ENCODE assay signal across 23 cellular contexts in the genomic region with DNA sequence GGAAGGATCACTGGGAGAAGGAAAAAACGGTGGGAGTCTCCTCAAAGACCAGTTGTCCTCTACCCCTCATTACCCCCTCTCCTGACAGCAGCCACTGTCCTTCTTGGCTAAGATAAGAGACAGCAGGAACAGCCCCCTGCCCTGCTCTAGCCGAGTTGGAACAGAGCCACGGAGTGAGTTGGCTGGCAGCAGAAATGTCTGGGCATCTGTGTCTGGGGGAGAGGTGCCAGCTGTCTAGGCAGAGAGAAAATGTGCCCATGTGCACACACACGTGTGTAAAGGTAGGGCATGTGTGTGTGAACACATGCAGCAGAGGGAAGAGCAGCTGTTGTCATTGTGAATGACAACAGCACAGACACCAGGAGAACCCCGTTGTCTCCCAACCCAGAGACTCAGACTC. TPM values are rescaled to one million over a fixed set of nuclear protein-coding genes. Genes with fewer than 3 reads are reported as not detected.
DNase-seq lines count a peak whose midpoint lies in the region; ATAC-seq, FAIRE-seq and TF ChIP-seq lines count a peak whose summit lies in the region.
"Had no signal": no experiment of that assay in that cellular context is flagged by ENCODE, and none has a peak within 500 bp of the region (broad histone marks: within the 10 kb centered on the region; RNA-seq: fewer than 3 reads in every experiment).

No MANE protein-coding gene starts in this region.

- no peak for TF ChIP-seq POLR2A in K562 (conservative IDR thresholded peaks at IDR 0.05)

- no peaks in the 10 kb centered on the region for H3K79me2 ChIP-seq in K562 (ENCODE audit: control insufficient read depth, insufficient read depth, low read length)

- POLR2A ChIA-PET in K562 (lab: Yijun Ruan, JAX) = interaction anchor here (0.9 to 1.5 kb wide), 2 partner anchors 9 kb away, joined by 3 to 4 read pairs; a partner anchor contains a TSS

- no peak overlapping the region for H3K4me3 ChIP-seq in K562
- H3K4me3 ChIP-seq: SK-N-MC, tibial nerve had no signal

- peak overlapping the region; percentile 23; the same call in 1 of the 2 replicates for H3K4me2 ChIP-seq in K562 (ENCODE audit: insufficient read depth, low read length)

- in situ Hi-C loops in K562 (cut with MboI) = no loop called here

- H4K20me1 ChIP-seq in K562 (replicated peaks; ENCODE audit: control insufficient read depth, insufficient read depth, low read length) = no peaks in the 10 kb centered on the region

- 7% methylated on average over 5 of the region's 5 CpGs for WGBS in K562 (ENCODE audit: insufficient coverage, low coverage, missing lambda C conversion rate)

- H3K9me1 ChIP-seq in K562 (ENCODE audit: control insufficient read depth, insufficient read depth, low read length) = no peaks in the 10 kb centered on the region

- peak overlapping the region; percentile 73 for H3K27ac Mint-ChIP-seq in nephron progenitor cell
- H3K27ac Mint-ChIP-seq in glutamatergic neuron (ENCODE audit: unreplicated experiment) = no peak overlapping the region
- H3K27ac Mint-ChIP-seq: CD8-positive, alpha-beta T cell; H9; natural killer cell treated with Interleukin-12 subunit alpha and Interleukin-12 subunit beta and Interleukin-15 and Interleukin-18, amount 100 ng/mL, for 72 hours; T-helper 2 cell treated with Interferon-gamma antibody and Interleukin-4, amounts not matched to agents 5 μg/mL and 100 μg/mL, for 36 hours had no signal

- no peaks in the 10 kb centered on the region for H3K27me3 ChIP-seq in K562 (ENCODE audit: control insufficient read depth in 2 of 2, insufficient read depth in 2 of 2, low read length in 2 of 2)
- H3K27me3 ChIP-seq: tibial nerve had no signal

- peak; percentile 81 for DNase-seq in DMS 273 treated with DMSO at 0.1 percent for 48 hours (lab: John Stamatoyannopoulos, UW)
- peak; percentile 55 for DNase-seq in NCI-H2171 (lab: John Stamatoyannopoulos, UW)
- no peak for DNase-seq in K562 (ENCODE audit: extremely low read depth in 1 of 4, low spot score in 3 of 4)
- no peak for DNase-seq in nephron progenitor cell
- DNase-seq in glutamatergic neuron = no peak
- DNase-seq: activated CD4-positive, alpha-beta T cell treated with anti-CD3 and anti-CD28 coated beads, Interleukin-2, amount 50 U/mL, for 4 hours; activated naive CD4-positive, alpha-beta T cell treated with Interleukin-2 at 50 U/mL for 16 hours; CD8-positive, alpha-beta T cell; DMS79 treated with DMSO at 0.1 percent for 48 hours; erythroblast; foreskin keratinocyte; H9; Kasumi-1; mesenchymal stem cell; NCI-H1105 treated with DMSO at 0.1 percent for 48 hours; stimulated activated naive B cell treated with anti-CD40 and anti-IgM and Interleukin-4, amounts not matched to agents 10 μg/mL and 1 μg/mL and 100 μg/mL, for 72 hours had no signal

- peak overlapping the region in 1 of 2 experiments; percentile 69; a peak in 1 of 4 replicates for H3K9ac ChIP-seq in K562 (ENCODE audit: insufficient read depth in 1 of 2, low read depth in 2 of 2, low read length in 2 of 2)

- H3K36me3 ChIP-seq in K562 (ENCODE audit: control insufficient read depth, insufficient read depth, low read length) = no peaks in the 10 kb centered on the region
- H3K36me3 ChIP-seq: tibial nerve had no signal

- intact Hi-C loops in K562 (cut with micrococcal nuclease) = no loop called here

- TF ChIP-seq EP300 in K562 (IDR thresholded peaks at IDR 0.05; ENCODE audit: low read length) = no peak

- no peaks in the 10 kb centered on the region for H3K36me3 Mint-ChIP-seq in nephron progenitor cell (ENCODE audit: low read depth)
- no peaks in the 10 kb centered on the region for H3K36me3 Mint-ChIP-seq in glutamatergic neuron (ENCODE audit: unreplicated experiment)
- H3K36me3 Mint-ChIP-seq: CD8-positive, alpha-beta T cell; natural killer cell treated with Interleukin-12 subunit alpha and Interleukin-12 subunit beta and Interleukin-15 and Interleukin-18, amount 100 ng/mL, for 72 hours; stimulated activated naive B cell treated with anti-CD40 and anti-IgM and Interleukin-4, amounts not matched to agents 10 μg/mL and 1 μg/mL and 100 μg/mL, for 72 hours had no signal

- H3K27me3 Mint-ChIP-seq in nephron progenitor cell (ENCODE audit: low read depth, poor library complexity) (no peaks in the 10 kb centered on the region), glutamatergic neuron (ENCODE audit: unreplicated experiment) (no peaks in the 10 kb centered on the region)
- H3K27me3 Mint-ChIP-seq: central memory CD8-positive, alpha-beta T cell; stimulated activated naive B cell treated with anti-CD40 and anti-IgM and Interleukin-4, amounts not matched to agents 10 μg/mL and 1 μg/mL and 100 μg/mL, for 72 hours had no signal

- H3K4me1 Mint-ChIP-seq in nephron progenitor cell (peaks cover 7% of the 10 kb centered on the region), glutamatergic neuron (ENCODE audit: low read depth, unreplicated experiment) (peaks cover 3% of the 10 kb centered on the region)
- H3K4me1 Mint-ChIP-seq: central memory CD8-positive, alpha-beta T cell had no signal

- H3K4me1 ChIP-seq in K562 (replicated peaks in 1 of 2; ENCODE audit: control insufficient read depth in 2 of 2, insufficient read depth in 2 of 2, low read length in 2 of 2) = peaks cover 0 to 8% of the 10 kb centered on the region in 2 experiments; a peak in 3 of 5 replicates
- H3K4me1 ChIP-seq: foreskin keratinocyte had no signal

- CTCF ChIA-PET in K562 (lab: Yijun Ruan, JAX; ENCODE audit: low intra/inter-chr PET ratio) = no interaction called here

- peak; percentile 45 for ATAC-seq in K562
- no peak for ATAC-seq in GM21528 (IDR thresholded peaks at IDR 0.05; ENCODE audit: low FRiP score, unreplicated experiment)
- ATAC-seq in GM18502 (IDR thresholded peaks at IDR 0.05; ENCODE audit: poor library complexity, unreplicated experiment) = no peak
- ATAC-seq: CD8-positive, alpha-beta T cell; foreskin keratinocyte; natural killer cell treated with Interleukin-12 subunit alpha and Interleukin-12 subunit beta and Interleukin-15 and Interleukin-18, amount 100 ng/mL, for 72 hours; stimulated activated naive B cell treated with anti-CD40 and anti-IgM and Interleukin-4, amounts not matched to agents 10 μg/mL and 1 μg/mL and 100 μg/mL, for 72 hours had no signal

- TF ChIP-seq RAD21 in K562 (CRISPR knock-in tag; conservative IDR thresholded peaks at IDR 0.05 in 1 of 2, IDR thresholded peaks at IDR 0.05 in 1 of 2) = no peak

- FAIRE-seq in K562 (lab: Jason Lieb, UNC) = no peak

- H3K9me3 Mint-ChIP-seq in nephron progenitor cell (no peaks in the 10 kb centered on the region), glutamatergic neuron (ENCODE audit: unreplicated experiment) (peaks cover 7% of the 10 kb centered on the region)
- H3K9me3 Mint-ChIP-seq: CD8-positive, alpha-beta T cell; central memory CD8-positive, alpha-beta T cell; H9; natural killer cell treated with Interleukin-12 subunit alpha and Interleukin-12 subunit beta and Interleukin-15 and Interleukin-18, amount 100 ng/mL, for 72 hours; stimulated activated naive B cell treated with anti-CD40 and anti-IgM and Interleukin-4, amounts not matched to agents 10 μg/mL and 1 μg/mL and 100 μg/mL, for 72 hours; T-helper 2 cell treated with Interferon-gamma antibody and Interleukin-4, amounts not matched to agents 5 μg/mL and 100 μg/mL, for 36 hours had no signal

- H3K27ac ChIP-seq in K562 (ENCODE audit: extremely low read depth, low read depth, low read length) = no peak overlapping the region
- H3K27ac ChIP-seq: foreskin keratinocyte, SK-N-MC, tibial nerve had no signal

- peak overlapping the region; percentile 82 for H2AFZ ChIP-seq in K562 (ENCODE audit: low read depth, low read length)

- BruUV-seq in K562 (replicated peaks; lab: Mats Ljungman, UMichigan) = no TSS peak

- H3K4me3 Mint-ChIP-seq in nephron progenitor cell (no peak overlapping the region), glutamatergic neuron (ENCODE audit: unreplicated experiment) (no peak overlapping the region)
- H3K4me3 Mint-ChIP-seq: CD8-positive, alpha-beta T cell; central memory CD8-positive, alpha-beta T cell; H9; natural killer cell treated with Interleukin-12 subunit alpha and Interleukin-12 subunit beta and Interleukin-15 and Interleukin-18, amount 100 ng/mL, for 72 hours; stimulated activated naive B cell treated with anti-CD40 and anti-IgM and Interleukin-4, amounts not matched to agents 10 μg/mL and 1 μg/mL and 100 μg/mL, for 72 hours; T-helper 2 cell treated with Interferon-gamma antibody and Interleukin-4, amounts not matched to agents 5 μg/mL and 100 μg/mL, for 36 hours had no signal

- TF ChIP-seq CTCF in K562 (IDR thresholded peaks at IDR 0.05 in 2 of 3, conservative IDR thresholded peaks at IDR 0.05 in 1 of 3; ENCODE audit: insufficient read depth in 2 of 3, low read depth in 1 of 3, low read length in 3 of 3) (no peak), nephron progenitor cell (IDR thresholded peaks at IDR 0.05) (no peak), glutamatergic neuron (IDR thresholded peaks at IDR 0.05; ENCODE audit: partially characterized antibody, unreplicated experiment) (no peak)

- H3K9me3 ChIP-seq in K562 (replicated peaks; ENCODE audit: control insufficient read depth, insufficient read depth, low read depth, low read length) = no peaks in the 10 kb centered on the region
- H3K9me3 ChIP-seq: tibial nerve had no signal

RNA-seq across cellular contexts. Expression of a gene that starts 9.4 kb away (rescaled TPM):
- total RNA-seq in K562 (2011; cell fraction: chromatin; rRNA removed; ENCODE audit: low replicate concordance) = 42.5 and 74.9 TPM in 2 replicates
- 69.3 and 79.4 TPM in 2 replicates for total RNA-seq in K562 (2011; cell fraction: nucleolus; rRNA removed)
- 70.7 and 78.6 TPM in 2 replicates for total RNA-seq in K562 (2011; cell fraction: nucleoplasm; rRNA removed)
- total RNA-seq in K562 (2014; rRNA removed) (8.3 and 14.2 TPM in 2 replicates), K562 (2014; rRNA removed; fragmentation: Illumina TruSeq; extraction: Trizol) (14.5 and 16.7 TPM in 2 replicates), K562 (2015; rRNA removed; fragmentation: Illumina TruSeq; extraction: Trizol) (23.0 and 23.5 TPM in 2 replicates), K562 (2021) (10.5 and 10.7 TPM in 2 replicates), glutamatergic neuron (ENCODE audit: unreplicated experiment) (24.9 TPM)
- polyA plus RNA-seq in K562 (2011; rRNA removed) (71.8 and 102 TPM in 2 replicates), K562 (2014; fragmentation: Illumina TruSeq; extraction: Trizol) (18.9 and 26.0 TPM in 2 replicates), K562 (2014; fragmentation: Nextera tagmentation; extraction: Ambion mirVana) (10 to 100 TPM; 28.6 to 40.5 TPM), K562 (2014; rRNA removed) (16.4 and 25.5 TPM in 2 replicates)
- 68.1 and 117 TPM in 2 replicates for polyA plus RNA-seq in K562 (2011; cell fraction: cytosol; rRNA removed)
- polyA plus RNA-seq in K562 (2011; cell fraction: nucleus; rRNA removed) = 37.3 and 64.2 TPM in 2 replicates
- 13.2 and 14.2 TPM in 2 replicates for polyA plus RNA-seq in K562 (2012)
- 29.9 and 51.9 TPM in 2 replicates for polyA minus RNA-seq in K562 (2011; rRNA and poly(A)+ RNA removed)
- 11.6 and 15.9 TPM in 2 replicates for polyA minus RNA-seq in K562 (2011; cell fraction: cytosol; rRNA and poly(A)+ RNA removed)
- polyA minus RNA-seq in K562 (2011; cell fraction: nucleus; rRNA and poly(A)+ RNA removed) = 19.5 and 63.9 TPM in 2 replicates

RNA-seq across cellular contexts. Expression of a gene that starts 30.2 kb away (rescaled TPM):
- total RNA-seq in K562 (2011; cell fraction: chromatin; rRNA removed; ENCODE audit: low replicate concordance) = 218 and 250 TPM in 2 replicates
- 132 and 144 TPM in 2 replicates for total RNA-seq in K562 (2011; cell fraction: nucleolus; rRNA removed)
- 200 and 284 TPM in 2 replicates for total RNA-seq in K562 (2011; cell fraction: nucleoplasm; rRNA removed)
- total RNA-seq in K562 (2014; rRNA removed) = 46.9 and 75.6 TPM in 2 replicates
- total RNA-seq in K562 (2014; rRNA removed; fragmentation: Illumina TruSeq; extraction: Trizol) = 73.2 and 84.9 TPM in 2 replicates
- 78.6 and 82.0 TPM in 2 replicates for total RNA-seq in K562 (2015; rRNA removed; fragmentation: Illumina TruSeq; extraction: Trizol)
- 62.8 and 64.9 TPM in 2 replicates for total RNA-seq in K562 (2021)
- polyA plus RNA-seq in K562 (2011; rRNA removed) = 47.4 and 79.2 TPM in 2 replicates
- 29.8 and 29.9 TPM in 2 replicates for polyA plus RNA-seq in K562 (2011; cell fraction: cytosol; rRNA removed)
- 24.4 and 35.3 TPM in 2 replicates for polyA plus RNA-seq in K562 (2011; cell fraction: nucleus; rRNA removed)
- 35.0 and 47.7 TPM in 2 replicates for polyA plus RNA-seq in K562 (2012)
- polyA plus RNA-seq in K562 (2014; fragmentation: Illumina TruSeq; extraction: Trizol) = 64.1 and 68.9 TPM in 2 replicates
- 10 to 100 TPM; 91.0 to 95.7 TPM for polyA plus RNA-seq in K562 (2014; fragmentation: Nextera tagmentation; extraction: Ambion mirVana)
- 35.9 and 41.8 TPM in 2 replicates for polyA plus RNA-seq in K562 (2014; rRNA removed)
- polyA minus RNA-seq in K562 (2011; rRNA and poly(A)+ RNA removed) = 88.7 and 120 TPM in 2 replicates
- 32.5 and 50.1 TPM in 2 replicates for polyA minus RNA-seq in K562 (2011; cell fraction: cytosol; rRNA and poly(A)+ RNA removed)
- polyA minus RNA-seq in K562 (2011; cell fraction: nucleus; rRNA and poly(A)+ RNA removed) = 47.7 and 57.1 TPM in 2 replicates
- 40.9 TPM for total RNA-seq in glutamatergic neuron (ENCODE audit: unreplicated experiment)

RNA-seq across cellular contexts. Expression of a gene that starts 36.5 kb away (rescaled TPM):
- total RNA-seq in K562 (2011; cell fraction: chromatin; rRNA removed; ENCODE audit: low replicate concordance) = 140 and 407 TPM in 2 replicates
- 199 and 212 TPM in 2 replicates for total RNA-seq in K562 (2011; cell fraction: nucleolus; rRNA removed)
- total RNA-seq in K562 (2011; cell fraction: nucleoplasm; rRNA removed) = 141 and 147 TPM in 2 replicates
- total RNA-seq in K562 (2014; rRNA removed) (86.8 and 118 TPM in 2 replicates), K562 (2014; rRNA removed; fragmentation: Illumina TruSeq; extraction: Trizol) (29.0 and 42.9 TPM in 2 replicates), K562 (2015; rRNA removed; fragmentation: Illumina TruSeq; extraction: Trizol) (60.6 and 64.3 TPM in 2 replicates), K562 (2021) (118 TPM in 2 replicates), glutamatergic neuron (ENCODE audit: unreplicated experiment) (81.7 TPM)
- polyA plus RNA-seq in K562 (2011; rRNA removed) (54.9 and 72.4 TPM in 2 replicates), K562 (2014; fragmentation: Illumina TruSeq; extraction: Trizol) (59.8 and 76.3 TPM in 2 replicates), K562 (2014; fragmentation: Nextera tagmentation; extraction: Ambion mirVana) (1 to 10 TPM in 1 of 2 experiments, under 1 TPM in 1; 0.80 to 2.1 TPM), K562 (2014; rRNA removed) (84.7 and 89.0 TPM in 2 replicates)
- 54.0 and 156 TPM in 2 replicates for polyA plus RNA-seq in K562 (2011; cell fraction: cytosol; rRNA removed)
- polyA plus RNA-seq in K562 (2011; cell fraction: nucleus; rRNA removed) = 208 and 316 TPM in 2 replicates
- polyA plus RNA-seq in K562 (2012) = 79.3 and 81.1 TPM in 2 replicates
- 24.1 and 78.3 TPM in 2 replicates for polyA minus RNA-seq in K562 (2011; rRNA and poly(A)+ RNA removed)
- 48.6 and 69.1 TPM in 2 replicates for polyA minus RNA-seq in K562 (2011; cell fraction: cytosol; rRNA and poly(A)+ RNA removed)
- polyA minus RNA-seq in K562 (2011; cell fraction: nucleus; rRNA and poly(A)+ RNA removed) = 81.0 and 88.0 TPM in 2 replicates

Comparison
In these comparisons a context has a peak if more than half of its experiments do, and no peak if none do; other contexts are left out.
1. DNase-seq: peak in DMS 273 treated with DMSO at 0.1 percent for 48 hours (single experiment) and NCI-H2171 (single experiment); none in K562 (0 of 4), nephron progenitor cell (single experiment) and glutamatergic neuron (single experiment).